13 cellular contexts compared by ENCODE assay signal in the genomic region with DNA sequence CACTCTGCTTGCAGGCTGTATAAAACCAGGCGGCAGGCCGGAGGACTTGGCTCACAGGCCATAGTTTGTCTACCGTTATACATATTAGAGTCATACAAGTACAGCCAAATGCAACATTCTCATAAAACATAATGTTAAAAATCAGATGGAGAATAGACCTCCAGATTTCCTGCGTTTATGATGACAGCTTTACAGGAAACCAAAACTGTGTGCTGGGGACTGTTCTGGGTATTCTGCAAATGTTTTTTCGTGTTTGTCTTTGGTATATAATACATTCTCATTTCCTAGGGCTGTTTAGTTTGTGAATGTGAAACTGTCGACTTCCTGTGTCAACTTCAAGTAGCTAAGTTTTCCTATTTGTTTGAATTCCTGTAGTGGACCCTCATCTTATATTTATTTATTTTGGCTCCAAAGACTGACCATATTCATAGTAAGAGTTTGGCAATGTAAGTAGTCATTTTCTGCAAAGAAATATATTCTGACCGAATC.
DNase-seq lines count a peak whose midpoint lies in the region; ATAC-seq, FAIRE-seq and TF ChIP-seq lines count a peak whose summit lies in the region.
"Had no signal": no experiment of that assay in that cellular context is flagged by ENCODE, and none has a peak within 500 bp of the region (broad histone marks: within the 10 kb centered on the region; RNA-seq: fewer than 3 reads in every experiment).

No MANE protein-coding gene starts in this region.

- peak; percentile 47 for DNase-seq in AG10803 (ENCODE audit: low read depth)
- DNase-seq in ascending aorta (ENCODE audit: low spot score in 2 of 2), result no peak
- peak; percentile 28 for DNase-seq in mesenchymal stem cell
- no peak for DNase-seq in cortex of kidney (lab: John Stamatoyannopoulos, UW)
- no peak for DNase-seq in RCC 7860 (ENCODE audit: low spot score)
- DNase-seq in SIG-M5 treated with dmso at 0.1 percent for 504 hours (lab: John Stamatoyannopoulos, UW; ENCODE audit: unreplicated experiment), result no peak
- DNase-seq: activated CD8-positive, alpha-beta memory T cell treated with anti-CD3 and anti-CD28 coated beads, Interleukin-2, amount 50 U/mL, for 48 hours; Calu3; NCI-H1092; Right ventricle myocardium superior had no signal

- H3K27ac ChIP-seq in ascending aorta (peak overlapping the region; percentile 61 to 66), mesenchymal stem cell (ENCODE audit: low read length, poor library complexity, severe bottlenecking) (peak overlapping the region; percentile 12)

- no peak overlapping the region for H2AK5ac ChIP-seq in mesenchymal stem cell (ENCODE audit: low read length, severe bottlenecking)

- ATAC-seq in HG03354 (IDR thresholded peaks at IDR 0.05; ENCODE audit: poor library complexity, severe bottlenecking, unreplicated experiment) (peak; percentile 60), GM21360 (IDR thresholded peaks at IDR 0.05; ENCODE audit: unreplicated experiment) (no peak)
- ATAC-seq: esophagus mucosa had no signal

- H2BK5ac ChIP-seq in mesenchymal stem cell (ENCODE audit: low read depth, low read length, poor library complexity, severe bottlenecking), result no peak overlapping the region

- no peak overlapping the region for H2AFZ ChIP-seq in mesenchymal stem cell (ENCODE audit: low read depth, low read length)

- H3K4me2 ChIP-seq in mesenchymal stem cell (ENCODE audit: low read length, poor library complexity, severe bottlenecking), result no peak overlapping the region

- H3K4me1 ChIP-seq in ascending aorta, result peaks cover 5 to 6% of the 10 kb centered on the region in 2 donors
- H3K4me1 ChIP-seq in mesenchymal stem cell (ENCODE audit: control insufficient read depth, insufficient read depth, low read depth, low read length), result no peaks in the 10 kb centered on the region

- no peak for FAIRE-seq in RCC 7860 (lab: Jason Lieb, UNC)

- H3K23ac ChIP-seq in mesenchymal stem cell (ENCODE audit: low read length in 2 of 2), result no peak overlapping the region

- H3K79me1 ChIP-seq in mesenchymal stem cell (replicated peaks; ENCODE audit: low read length, poor library complexity, severe bottlenecking), result no peaks in the 10 kb centered on the region

- intact Hi-C loops in ascending aorta (cut with DNase I), result no loop called here

- no peak overlapping the region for H2BK12ac ChIP-seq in mesenchymal stem cell (ENCODE audit: low read length in 2 of 2)

- WGBS in mesenchymal stem cell, result 73% methylated on average over 3 of the region's 7 CpGs

- no peak overlapping the region for H4K8ac ChIP-seq in mesenchymal stem cell (ENCODE audit: low read length)

- H2BK120ac ChIP-seq in mesenchymal stem cell (ENCODE audit: low read depth, low read length), result no peak overlapping the region

- no peak overlapping the region for H4K91ac ChIP-seq in mesenchymal stem cell (ENCODE audit: low read length)

- H3K4ac ChIP-seq in mesenchymal stem cell (ENCODE audit: low read depth in 1 of 2, low read length in 2 of 2), result no peak overlapping the region

- TF ChIP-seq CTCF in AG10803 (conservative IDR thresholded peaks at IDR 0.05; ENCODE audit: low read length) (no peak), ascending aorta (IDR thresholded peaks at IDR 0.05) (no peak)

- H3K14ac ChIP-seq in mesenchymal stem cell (ENCODE audit: low read length in 2 of 2), result no peak overlapping the region

- H3K18ac ChIP-seq in mesenchymal stem cell (ENCODE audit: low read depth in 1 of 2, low read length in 2 of 2), result no peak overlapping the region

- H3K4me3 ChIP-seq in AG10803 (ENCODE audit: low read length) (no peak overlapping the region), ascending aorta (no peak overlapping the region), mesenchymal stem cell (ENCODE audit: insufficient read depth in 1 of 2, low read depth in 1 of 2, low read length in 2 of 2) (no peak overlapping the region)

- no peaks in the 10 kb centered on the region for H3K27me3 ChIP-seq in ascending aorta
- no peaks in the 10 kb centered on the region for H3K27me3 ChIP-seq in mesenchymal stem cell (ENCODE audit: control insufficient read depth in 1 of 2, insufficient read depth in 1 of 2, low read length in 2 of 2)

- H3K9me3 ChIP-seq in ascending aorta (no peaks in the 10 kb centered on the region), mesenchymal stem cell (ENCODE audit: control insufficient read depth, low read length) (no peaks in the 10 kb centered on the region)

- H3K36me3 ChIP-seq in ascending aorta (no peaks in the 10 kb centered on the region), mesenchymal stem cell (ENCODE audit: control insufficient read depth in 1 of 2, insufficient read depth in 2 of 2, low read depth in 1 of 2, low read length in 2 of 2) (no peaks in the 10 kb centered on the region)

- peak overlapping the region; percentile 63 for H3K9ac ChIP-seq in mesenchymal stem cell (ENCODE audit: low read length)

- H2BK15ac ChIP-seq in mesenchymal stem cell (ENCODE audit: low read depth, poor library complexity, severe bottlenecking), result no peak overlapping the region

Comparison
In these comparisons a context has a peak if more than half of its experiments do, and no peak if none do; other contexts are left out.
1. DNase-seq: peak in AG10803 (single experiment) and mesenchymal stem cell (single experiment); none in ascending aorta (0 of 2), cortex of kidney (single experiment), RCC 7860 (single experiment) and SIG-M5 treated with dmso at 0.1 percent for 504 hours (single experiment).